Comparison of ENCODE assay signal across 19 cellular contexts in genomic region chr13:42350141-42350540, GRCh38.
DNase-seq lines count a peak whose midpoint lies in the region; ATAC-seq and TF ChIP-seq lines count a peak whose summit lies in the region.
"Had no signal": no experiment of that assay in that cellular context is flagged by ENCODE, and none has a peak within 500 bp of the region (broad histone marks: within the 10 kb centered on the region; RNA-seq: fewer than 3 reads in every experiment).

No MANE protein-coding gene starts in this region.

- no peak overlapping the region for H3K27ac ChIP-seq in right atrium auricular region
- H3K27ac ChIP-seq: HL-60, RWPE1 had no signal

- H3K36me3 Mint-ChIP-seq in activated T-cell treated with anti-CD3 and anti-CD28 coated beads, Interleukin-2, amount 50 U/mL, for 24 hours (ENCODE audit: low read depth) = peaks cover under 1% of the 10 kb centered on the region
- H3K36me3 Mint-ChIP-seq in activated T-cell treated with anti-CD3 and anti-CD28 coated beads, Interleukin-2, amount 50 U/mL, for 72 hours (ENCODE audit: insufficient read depth in 2 of 2) = peaks cover 0 to 4% of the 10 kb centered on the region in 2 donors
- peaks cover 5% of the 10 kb centered on the region for H3K36me3 Mint-ChIP-seq in activated naive CD8-positive, alpha-beta T cell treated with anti-CD3 and anti-CD28 coated beads for 36 hours

- H3K4me1 Mint-ChIP-seq in activated T-cell treated with anti-CD3 and anti-CD28 coated beads, Interleukin-2, amount 50 U/mL, for 24 hours (ENCODE audit: low read depth) = peaks cover 70% of the 10 kb centered on the region
- peaks cover 65% of the 10 kb centered on the region for H3K4me1 Mint-ChIP-seq in activated T-cell treated with anti-CD3 and anti-CD28 coated beads, Interleukin-2, amount 50 U/mL, for 72 hours (ENCODE audit: low read depth)
- peaks cover 66% of the 10 kb centered on the region for H3K4me1 Mint-ChIP-seq in activated naive CD8-positive, alpha-beta T cell treated with anti-CD3 and anti-CD28 coated beads for 36 hours

- H3K4me1 ChIP-seq in right atrium auricular region = no peaks in the 10 kb centered on the region

- intact Hi-C loops in cardiac septum (cut with DNase I) = no loop called here

- H3K4me3 Mint-ChIP-seq in activated T-cell treated with anti-CD3 and anti-CD28 coated beads, Interleukin-2, amount 50 U/mL, for 24 hours = no peak overlapping the region
- H3K4me3 Mint-ChIP-seq in activated T-cell treated with anti-CD3 and anti-CD28 coated beads, Interleukin-2, amount 50 U/mL, for 72 hours = no peak overlapping the region
- H3K4me3 Mint-ChIP-seq in activated naive CD8-positive, alpha-beta T cell treated with anti-CD3 and anti-CD28 coated beads for 36 hours = no peak overlapping the region

- no peak for TF ChIP-seq CTCF in right atrium auricular region (IDR thresholded peaks at IDR 0.05)

- H3K27ac Mint-ChIP-seq in activated T-cell treated with anti-CD3 and anti-CD28 coated beads, Interleukin-2, amount 50 U/mL, for 24 hours = peak overlapping the region; percentile 31
- no peak overlapping the region for H3K27ac Mint-ChIP-seq in activated T-cell treated with anti-CD3 and anti-CD28 coated beads, Interleukin-2, amount 50 U/mL, for 72 hours
- peak overlapping the region; percentile 72 for H3K27ac Mint-ChIP-seq in activated naive CD8-positive, alpha-beta T cell treated with anti-CD3 and anti-CD28 coated beads for 36 hours

- no peak overlapping the region for H3K4me3 ChIP-seq in right atrium auricular region

- ATAC-seq in activated T-cell treated with anti-CD3 and anti-CD28 coated beads, Interleukin-2, amount 50 U/mL, for 72 hours (replicated peaks in 1 of 2) = no peak
- ATAC-seq: Panc1 had no signal

- DNase-seq in activated T-cell treated with anti-CD3 and anti-CD28 coated beads, Interleukin-2, amount 50 U/mL, for 24 hours = no peak
- no peak for DNase-seq in activated T-cell treated with anti-CD3 and anti-CD28 coated beads, Interleukin-2, amount 50 U/mL, for 72 hours
- DNase-seq in NCI-H526 (lab: John Stamatoyannopoulos, UW) (peak; percentile 81 to 88), right atrium auricular region (ENCODE audit: low spot score) (no peak), SW 1271 (lab: John Stamatoyannopoulos, UW) (no peak), cardiac septum (ENCODE audit: low spot score) (no peak)
- DNase-seq in activated naive CD8-positive, alpha-beta T cell treated with anti-CD3 and anti-CD28 coated beads for 36 hours = no peak
- DNase-seq: DMS153, DND-41, Kasumi-1, NCI-H1105, NCI-H146, NCI-H1930, NCI-H446, NCI-H524 treated with DMSO at 0.1 percent for 48 hours, SHP77 had no signal

- no peaks in the 10 kb centered on the region for H3K9me3 Mint-ChIP-seq in activated T-cell treated with anti-CD3 and anti-CD28 coated beads, Interleukin-2, amount 50 U/mL, for 24 hours
- no peaks in the 10 kb centered on the region for H3K9me3 Mint-ChIP-seq in activated T-cell treated with anti-CD3 and anti-CD28 coated beads, Interleukin-2, amount 50 U/mL, for 72 hours
- H3K9me3 Mint-ChIP-seq in activated naive CD8-positive, alpha-beta T cell treated with anti-CD3 and anti-CD28 coated beads for 36 hours = no peaks in the 10 kb centered on the region

- H3K36me3 ChIP-seq in right atrium auricular region = no peaks in the 10 kb centered on the region

- no peaks in the 10 kb centered on the region for H3K9me3 ChIP-seq in right atrium auricular region

- H3K27me3 ChIP-seq in right atrium auricular region = no peaks in the 10 kb centered on the region

- H3K27me3 Mint-ChIP-seq in activated T-cell treated with anti-CD3 and anti-CD28 coated beads, Interleukin-2, amount 50 U/mL, for 24 hours = no peaks in the 10 kb centered on the region
- no peaks in the 10 kb centered on the region for H3K27me3 Mint-ChIP-seq in activated T-cell treated with anti-CD3 and anti-CD28 coated beads, Interleukin-2, amount 50 U/mL, for 72 hours (ENCODE audit: low read depth)
- H3K27me3 Mint-ChIP-seq in activated naive CD8-positive, alpha-beta T cell treated with anti-CD3 and anti-CD28 coated beads for 36 hours = no peaks in the 10 kb centered on the region

Comparison
In these comparisons a context has a peak if more than half of its experiments do, and no peak if none do; other contexts are left out.
1. DNase-seq: peak in NCI-H526 (2 of 2); none in activated T-cell treated with anti-CD3 and anti-CD28 coated beads, Interleukin-2, amount 50 U/mL, for 24 hours (single experiment), activated T-cell treated with anti-CD3 and anti-CD28 coated beads, Interleukin-2, amount 50 U/mL, for 72 hours (0 of 2), activated naive CD8-positive, alpha-beta T cell treated with anti-CD3 and anti-CD28 coated beads for 36 hours (single experiment), right atrium auricular region (single experiment), SW 1271 (0 of 2) and cardiac septum (single experiment).